In the genomic region with DNA sequence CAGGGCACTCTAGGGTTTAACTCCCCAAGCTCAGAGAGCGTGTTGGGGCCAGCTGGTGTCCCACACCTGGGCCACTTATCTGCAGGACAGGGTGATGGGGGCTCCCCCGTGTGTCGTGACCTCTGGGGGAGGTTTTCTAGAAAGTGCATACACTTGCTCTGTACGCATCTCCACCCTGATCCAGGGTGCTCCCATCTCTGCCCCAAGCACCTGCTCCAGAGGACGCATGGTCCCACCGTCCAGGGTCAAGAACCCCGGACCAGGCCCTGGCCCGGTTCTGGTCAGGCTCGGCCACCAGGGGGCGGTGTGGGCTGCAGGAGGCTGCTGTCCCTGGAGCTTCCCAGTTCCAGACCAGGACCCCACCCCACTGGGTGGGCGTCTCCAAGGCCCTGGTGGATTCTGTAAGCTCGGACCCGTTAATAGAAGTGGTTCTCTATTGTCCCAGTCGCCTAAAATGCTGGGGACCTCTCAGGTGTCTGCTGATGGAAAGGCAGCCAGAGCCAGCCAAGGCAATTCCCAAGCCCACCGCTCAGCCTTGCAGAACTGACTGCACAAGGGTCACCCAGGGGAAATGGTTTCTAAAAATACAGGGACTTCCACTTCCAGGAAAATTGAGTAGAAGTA, we compare ENCODE assay signal across 8 cellular contexts. TPM values are rescaled to one million over a fixed set of nuclear protein-coding genes. Genes with fewer than 3 reads are reported as not detected.
DNase-seq lines count a peak whose midpoint lies in the region; ATAC-seq, FAIRE-seq and TF ChIP-seq lines count a peak whose summit lies in the region.

No MANE protein-coding gene starts in this region.

- intact Hi-C loops in A673 (cut with micrococcal nuclease; ENCODE audit: unreplicated experiment) (no loop called here), gastrocnemius medialis (cut with DNase I; ENCODE audit: low total_unique reads) (loop anchor here (1.0 kb wide), 1 partner anchor 39 kb away; no protein-coding TSS in a partner anchor)

- no peaks in the 10 kb centered on the region for H3K36me3 Mint-ChIP-seq in glutamatergic neuron (ENCODE audit: unreplicated experiment)
- H3K36me3 Mint-ChIP-seq in stimulated activated naive B cell treated with anti-CD40 and anti-IgM and Interleukin-4, amounts not matched to agents 10 μg/mL and 1 μg/mL and 100 μg/mL, for 72 hours = no peaks in the 10 kb centered on the region

- FAIRE-seq in HTR-8/SVneo (lab: Jason Lieb, UNC) = no peak

- H3K4me1 ChIP-seq in A673 (ENCODE audit: insufficient read depth, low read length, poor library complexity, severe bottlenecking) (peaks cover 4% of the 10 kb centered on the region), gastrocnemius medialis (no peaks in the 10 kb centered on the region)

- peaks cover 3% of the 10 kb centered on the region for H3K9me3 Mint-ChIP-seq in glutamatergic neuron (ENCODE audit: unreplicated experiment)
- peaks cover 0 to 4% of the 10 kb centered on the region in 2 donors for H3K9me3 Mint-ChIP-seq in stimulated activated naive B cell treated with anti-CD40 and anti-IgM and Interleukin-4, amounts not matched to agents 10 μg/mL and 1 μg/mL and 100 μg/mL, for 72 hours

- DNase-seq in A673 (ENCODE audit: low spot score) (peak; percentile 17), HTR-8/SVneo (ENCODE audit: insufficient read length, low spot score) (peak; percentile 26), glutamatergic neuron (peak; percentile 49), gastrocnemius medialis (peak in 1 of 2 donors; percentile 25), 8988T (no peak)
- DNase-seq in activated T-cell treated with anti-CD3 and anti-CD28 coated beads, Interleukin-2, amount 50 U/mL, for 48 hours = peak; percentile 45 to 60
- DNase-seq in stimulated activated naive B cell treated with anti-CD40 and anti-IgM and Interleukin-4, amounts not matched to agents 10 μg/mL and 1 μg/mL and 100 μg/mL, for 72 hours = no peak

- in situ Hi-C loops in gastrocnemius medialis (cut with MboI; ENCODE audit: low sequenced_read_pairs in 4 of 4) = loop anchor here in 1 of 4 donors (5.0 kb wide), 1 partner anchor 33 kb away; a partner anchor contains a TSS

- BruUV-seq in A673 (replicated peaks; lab: Mats Ljungman, UMichigan) = no TSS peak

- H3K4me3 ChIP-seq in A673 (ENCODE audit: low read depth, low read length, poor library complexity, severe bottlenecking) (no peak overlapping the region), gastrocnemius medialis (no peak overlapping the region)

- H3K27me3 Mint-ChIP-seq in glutamatergic neuron (ENCODE audit: unreplicated experiment) = peaks cover 3% of the 10 kb centered on the region
- peaks cover 28 to 49% of the 10 kb centered on the region in 2 donors for H3K27me3 Mint-ChIP-seq in stimulated activated naive B cell treated with anti-CD40 and anti-IgM and Interleukin-4, amounts not matched to agents 10 μg/mL and 1 μg/mL and 100 μg/mL, for 72 hours

- H3K27me3 ChIP-seq in A673 (replicated peaks; ENCODE audit: insufficient read depth, low read depth, low read length, poor library complexity) = no peaks in the 10 kb centered on the region
- H3K27me3 ChIP-seq in gastrocnemius medialis = peaks cover 0 to 9% (median 0%) of the 10 kb centered on the region in 3 donors

- CTCF ChIA-PET in A673 (lab: Charles Lee) = interaction anchor here (0.5 kb wide), 1 partner anchor 109 kb away, joined by 3 read pairs; no protein-coding TSS in a partner anchor

- H3K27ac Mint-ChIP-seq in glutamatergic neuron (ENCODE audit: unreplicated experiment) = no peak overlapping the region
- H3K27ac Mint-ChIP-seq in stimulated activated naive B cell treated with anti-CD40 and anti-IgM and Interleukin-4, amounts not matched to agents 10 μg/mL and 1 μg/mL and 100 μg/mL, for 72 hours = no peak overlapping the region

- POLR2A ChIA-PET in A673 (lab: Charles Lee; ENCODE audit: low non-redundant PET) = no interaction called here

- H3K27ac ChIP-seq in A673 (ENCODE audit: low read depth, low read length, poor library complexity, severe bottlenecking) = no peak overlapping the region
- no peak overlapping the region for H3K27ac ChIP-seq in gastrocnemius medialis

- TF ChIP-seq POLR2A in gastrocnemius medialis (IDR thresholded peaks at IDR 0.05) = no peak

- no peak overlapping the region for H3K4me3 Mint-ChIP-seq in glutamatergic neuron (ENCODE audit: unreplicated experiment)
- H3K4me3 Mint-ChIP-seq in stimulated activated naive B cell treated with anti-CD40 and anti-IgM and Interleukin-4, amounts not matched to agents 10 μg/mL and 1 μg/mL and 100 μg/mL, for 72 hours = no peak overlapping the region

- peaks cover 8% of the 10 kb centered on the region for H3K4me1 Mint-ChIP-seq in glutamatergic neuron (ENCODE audit: low read depth, unreplicated experiment)
- H3K4me1 Mint-ChIP-seq in stimulated activated naive B cell treated with anti-CD40 and anti-IgM and Interleukin-4, amounts not matched to agents 10 μg/mL and 1 μg/mL and 100 μg/mL, for 72 hours = no peaks in the 10 kb centered on the region

- ATAC-seq in gastrocnemius medialis = peak; percentile 56 to 75
- no peak for ATAC-seq in GM18519 (IDR thresholded peaks at IDR 0.05; ENCODE audit: low FRiP score, unreplicated experiment)
- no peak for ATAC-seq in stimulated activated naive B cell treated with anti-CD40 and anti-IgM and Interleukin-4, amounts not matched to agents 10 μg/mL and 1 μg/mL and 100 μg/mL, for 72 hours (replicated peaks)

- H3K9me3 ChIP-seq in A673 (ENCODE audit: low read depth, low read length, poor library complexity, severe bottlenecking) (peaks cover 3% of the 10 kb centered on the region), gastrocnemius medialis (no peaks in the 10 kb centered on the region)

- TF ChIP-seq CTCF in A673 (conservative IDR thresholded peaks at IDR 0.05; ENCODE audit: low read depth, low read length) (peak; percentile 77), glutamatergic neuron (IDR thresholded peaks at IDR 0.05; ENCODE audit: partially characterized antibody, unreplicated experiment) (peak; percentile 80), gastrocnemius medialis (IDR thresholded peaks at IDR 0.05 in 4 of 5, conservative IDR thresholded peaks at IDR 0.05 in 1 of 5) (peak; percentile 74 to 94 (median 92))

- H3K36me3 ChIP-seq in A673 (ENCODE audit: insufficient read depth, low read length, poor library complexity, severe bottlenecking) (no peaks in the 10 kb centered on the region), gastrocnemius medialis (no peaks in the 10 kb centered on the region)

RNA-seq across cellular contexts. Expression of a gene that starts 34.7 kb away (rescaled TPM):
- total RNA-seq in A673 (2021) (50.4 and 58.9 TPM in 2 replicates), glutamatergic neuron (ENCODE audit: unreplicated experiment) (96.0 TPM), gastrocnemius medialis (10 to 100 TPM in 2 of 4 donors, 1 to 10 TPM in 2; 5.0 to 15.9 (median 10.2) TPM)

RNA-seq across cellular contexts. Expression of a gene that starts 43.8 kb away (rescaled TPM):
- 12.6 and 13.3 TPM in 2 replicates for total RNA-seq in A673 (2021)
- 8.3 TPM for total RNA-seq in glutamatergic neuron (ENCODE audit: unreplicated experiment)
- total RNA-seq in gastrocnemius medialis = 1 to 10 TPM in 3 of 4 donors, not detected in 1; 1.4 to 3.5 (median 2.3) TPM

Comparison
In these comparisons a context has a peak if more than half of its experiments do, and no peak if none do; other contexts are left out.
1. DNase-seq: peak in A673 (single experiment), HTR-8/SVneo (single experiment), activated T-cell treated with anti-CD3 and anti-CD28 coated beads, Interleukin-2, amount 50 U/mL, for 48 hours (2 of 2) and glutamatergic neuron (single experiment); none in 8988T (single experiment) and stimulated activated naive B cell treated with anti-CD40 and anti-IgM and Interleukin-4, amounts not matched to agents 10 μg/mL and 1 μg/mL and 100 μg/mL, for 72 hours (single experiment).
2. ATAC-seq: peak in gastrocnemius medialis (2 of 2); none in GM18519 (single experiment) and stimulated activated naive B cell treated with anti-CD40 and anti-IgM and Interleukin-4, amounts not matched to agents 10 μg/mL and 1 μg/mL and 100 μg/mL, for 72 hours (0 of 2).
3. Peak in every context shown above with its lines, with median percentiles within 50 percentile points of each other: CTCF ChIP-seq.